8 cellular contexts compared by ENCODE assay signal in genomic region chr2:64606495-64607363, GRCh38. TPM values are rescaled to one million over a fixed set of nuclear protein-coding genes. Genes with fewer than 3 reads are reported as not detected.
DNase-seq lines count a peak whose midpoint lies in the region; ATAC-seq and TF ChIP-seq lines count a peak whose summit lies in the region.

No MANE protein-coding gene starts in this region.

- peaks cover 3% of the 10 kb centered on the region for H3K27me3 ChIP-seq in DND-41 (ENCODE audit: insufficient read depth, low read length, poor library complexity)
- no peaks in the 10 kb centered on the region for H3K27me3 ChIP-seq in esophagus squamous epithelium
- no peaks in the 10 kb centered on the region for H3K27me3 ChIP-seq in neutrophil

- H3K4me3 ChIP-seq in DND-41 (ENCODE audit: low read depth in 1 of 2, low read length in 2 of 2) (no peak overlapping the region), esophagus squamous epithelium (peak overlapping the region; percentile 10 to 44 (median 32)), neutrophil (ENCODE audit: low read depth in 1 of 2, low read length in 1 of 2) (peak overlapping the region; percentile 40 to 81)
- no peak overlapping the region for H3K4me3 ChIP-seq in Jurkat, Clone E6-1 (ENCODE audit: low read length)

- no peak for TF ChIP-seq CTCF in DND-41 (IDR thresholded peaks at IDR 0.05; ENCODE audit: borderline replicate concordance, extremely low read depth, low read length, poor library complexity, severe bottlenecking)
- TF ChIP-seq CTCF in esophagus squamous epithelium (IDR thresholded peaks at IDR 0.05) = peak in 1 of 6 experiments; percentile 2
- TF ChIP-seq CTCF in neutrophil (IDR thresholded peaks at IDR 0.05) = peak; percentile 25

- H3K4me1 ChIP-seq in DND-41 (ENCODE audit: insufficient read depth, low read length) (no peaks in the 10 kb centered on the region), esophagus squamous epithelium (peaks cover 21 to 58% (median 44%) of the 10 kb centered on the region in 3 donors), neutrophil (ENCODE audit: control insufficient read depth in 1 of 2, insufficient read depth in 1 of 2, low read depth in 1 of 2, low read length in 1 of 2) (peaks cover 35% of the 10 kb centered on the region in 2 experiments)

- H4K20me1 ChIP-seq in DND-41 (ENCODE audit: insufficient read depth, low read length) = 0 out of 2 replicates have a peak, but pooled peaks cover 3% of the 10 kb centered on the region

- H3K36me3 ChIP-seq in DND-41 (ENCODE audit: insufficient read depth, low read length) (no peaks in the 10 kb centered on the region), esophagus squamous epithelium (no peaks in the 10 kb centered on the region), neutrophil (no peaks in the 10 kb centered on the region)

- intact Hi-C loops in esophagus squamous epithelium (cut with DNase I) = no loop called here

- no peak overlapping the region for H3K4me2 ChIP-seq in DND-41 (ENCODE audit: insufficient read depth, low read length)

- H3K9me3 ChIP-seq in DND-41 (ENCODE audit: insufficient read depth, low read length, severe bottlenecking) (no peaks in the 10 kb centered on the region), esophagus squamous epithelium (no peaks in the 10 kb centered on the region), neutrophil (no peaks in the 10 kb centered on the region)

- H3K9ac ChIP-seq in DND-41 (ENCODE audit: low read depth, low read length) = no peak overlapping the region

- peak; percentile 30 for DNase-seq in DND-41
- DNase-seq in Jurkat, Clone E6-1 (ENCODE audit: low read depth, low spot score) = peak; percentile 37
- DNase-seq in activated CD8-positive, alpha-beta memory T cell treated with anti-CD3 and anti-CD28 coated beads for 48 hours (ENCODE audit: low read depth in 2 of 3, low spot score in 2 of 3) = peak; percentile 57 to 70 (median 58)
- DNase-seq in esophagus squamous epithelium (lab: John Stamatoyannopoulos, UW) = peak; percentile 61
- peak in 33 of 49 donors; percentile 6 to 72 (median 34) for DNase-seq in substantia nigra (lab: John Stamatoyannopoulos, UW)
- no peak for DNase-seq in NCI-H2171 (lab: John Stamatoyannopoulos, UW)

- WGBS in esophagus squamous epithelium, 2 donors = 24 to 34% methylated on average over 14 to 15 of the region's 21 CpGs

- H3K27ac ChIP-seq in DND-41 (ENCODE audit: low read length) (no peak overlapping the region), esophagus squamous epithelium (peak overlapping the region; percentile 78 to 96 (median 91)), neutrophil (peak overlapping the region; percentile 66), substantia nigra (ENCODE audit: low read depth, low read length, poor library complexity, severe bottlenecking) (no peak overlapping the region)

- ATAC-seq in DND-41 (ENCODE audit: insufficient read depth, low read depth) = 0 out of 3 replicates have a peak, but pooled peaks have one; percentile 44
- peak; percentile 87 for ATAC-seq in GM21529 (IDR thresholded peaks at IDR 0.05; ENCODE audit: unreplicated experiment)

- no peaks in the 10 kb centered on the region for H3K79me2 ChIP-seq in DND-41 (ENCODE audit: insufficient read depth, low read length)

- TF ChIP-seq POLR2A in esophagus squamous epithelium (IDR thresholded peaks at IDR 0.05) = peak in 3 of 4 donors; percentile 26 to 73 (median 50)

- no peak overlapping the region for H2AFZ ChIP-seq in DND-41 (ENCODE audit: low read depth, low read length)

RNA-seq across cellular contexts. Expression of gene SERTAD2, which starts 47.0 kb away (rescaled TPM):
- 15.4 TPM for polyA plus RNA-seq in Jurkat, Clone E6-1 (2012; ENCODE audit: insufficient read depth, insufficient read length)
- total RNA-seq in esophagus squamous epithelium = 10 to 100 TPM; 19.5 to 54.0 (median 20.8) TPM

Comparison
In these comparisons a context has a peak if more than half of its experiments do, and no peak if none do; other contexts are left out.
1. H3K27ac ChIP-seq: peak in esophagus squamous epithelium (4 of 4) and neutrophil (single experiment); none in DND-41 (single experiment) and substantia nigra (single experiment).
2. H3K4me3 ChIP-seq: peak in esophagus squamous epithelium (4 of 4) and neutrophil (2 of 2); none in DND-41 (0 of 2) and Jurkat, Clone E6-1 (single experiment).